19 cellular contexts compared by ENCODE assay signal in genomic region chr7:81008901-81009300, GRCh38.
DNase-seq lines count a peak whose midpoint lies in the region; TF ChIP-seq lines count a peak whose summit lies in the region.
"Had no signal": no experiment of that assay in that cellular context is flagged by ENCODE, and none has a peak within 500 bp of the region (broad histone marks: within the 10 kb centered on the region; RNA-seq: fewer than 3 reads in every experiment).

No MANE protein-coding gene starts in this region.

- no peak overlapping the region for H3K4me3 Mint-ChIP-seq in MCF 10A (ENCODE audit: unreplicated experiment)
- no peak overlapping the region for H3K4me3 Mint-ChIP-seq in nephron progenitor cell
- H3K4me3 Mint-ChIP-seq in activated CD4-positive, alpha-beta memory T cell treated with anti-CD3 and anti-CD28 coated beads for 36 hours = no peak overlapping the region
- H3K4me3 Mint-ChIP-seq: CD4-positive, alpha-beta T cell; GM23338; HFFc6 had no signal

- no peaks in the 10 kb centered on the region for H3K27me3 ChIP-seq in breast epithelium
- H3K27me3 ChIP-seq in adrenal gland = no peaks in the 10 kb centered on the region

- H3K4me3 ChIP-seq in breast epithelium = no peak overlapping the region
- H3K4me3 ChIP-seq in adrenal gland = no peak overlapping the region
- H3K4me3 ChIP-seq: A549, GM23338 had no signal

- H3K9me3 Mint-ChIP-seq in MCF 10A (ENCODE audit: unreplicated experiment) (peaks cover 6% of the 10 kb centered on the region), nephron progenitor cell (peaks cover 32% of the 10 kb centered on the region)
- peaks cover 18% of the 10 kb centered on the region for H3K9me3 Mint-ChIP-seq in activated CD4-positive, alpha-beta memory T cell treated with anti-CD3 and anti-CD28 coated beads for 36 hours
- H3K9me3 Mint-ChIP-seq: HFFc6 had no signal

- H3K27ac ChIP-seq in breast epithelium = no peak overlapping the region
- peak overlapping the region; percentile 51 for H3K27ac ChIP-seq in epithelial cell of prostate
- H3K27ac ChIP-seq in adrenal gland = no peak overlapping the region
- H3K27ac ChIP-seq: 22Rv1, A549, C4-2B, HL-60 had no signal

- H3K27me3 Mint-ChIP-seq in MCF 10A (ENCODE audit: insufficient read depth, unreplicated experiment) = no peaks in the 10 kb centered on the region
- no peaks in the 10 kb centered on the region for H3K27me3 Mint-ChIP-seq in nephron progenitor cell (ENCODE audit: low read depth, poor library complexity)
- H3K27me3 Mint-ChIP-seq in activated CD4-positive, alpha-beta memory T cell treated with anti-CD3 and anti-CD28 coated beads for 36 hours = no peaks in the 10 kb centered on the region
- H3K27me3 Mint-ChIP-seq: CD4-positive, alpha-beta T cell had no signal

- POLR2A ChIA-PET in MCF 10A (lab: Yijun Ruan, JAX) = interaction anchor here (1.0 to 1.6 kb wide), 3 partner anchors 69 to 90 kb away, joined by 3 to 7 read pairs (median 3); partner anchors contain the start of gene SEMA3C
- POLR2A ChIA-PET in activated CD4-positive, alpha-beta memory T cell treated with anti-CD3 and anti-CD28 coated beads for 36 hours (lab: Charles Lee) = no interaction called here

- WGBS in adrenal gland, 4 donors = 81 to 86% (median 83%) methylated on average over 4 of the region's 4 CpGs

- no peak for TF ChIP-seq CTCF in MCF 10A (IDR thresholded peaks at IDR 0.05; ENCODE audit: unreplicated experiment)
- TF ChIP-seq CTCF in breast epithelium (IDR thresholded peaks at IDR 0.05) = no peak
- TF ChIP-seq CTCF in nephron progenitor cell (IDR thresholded peaks at IDR 0.05) = no peak
- no peak for TF ChIP-seq CTCF in adrenal gland (IDR thresholded peaks at IDR 0.05)

- DNase-seq in MCF 10A (ENCODE audit: unreplicated experiment) (peak; percentile 13), breast epithelium (ENCODE audit: low spot score in 2 of 2) (no peak), epithelial cell of prostate (ENCODE audit: low read depth, low spot score) (peak; percentile 14), nephron progenitor cell (no peak), NCI-H524 treated with DMSO at 0.1 percent for 48 hours (lab: John Stamatoyannopoulos, UW) (no peak), adrenal gland (no peak)
- no peak for DNase-seq in activated CD4-positive, alpha-beta memory T cell treated with anti-CD3 and anti-CD28 coated beads for 36 hours
- DNase-seq: AML-193; CD4-positive, alpha-beta T cell; DMS153; DMS79; GDM1; HCEC 1CT; HFFc6 had no signal

- CTCF ChIA-PET in MCF 10A (lab: Yijun Ruan, JAX) = no interaction called here
- CTCF ChIA-PET in activated CD4-positive, alpha-beta memory T cell treated with anti-CD3 and anti-CD28 coated beads for 36 hours (lab: Charles Lee) = no interaction called here

- H3K36me3 Mint-ChIP-seq in MCF 10A (ENCODE audit: insufficient read depth, unreplicated experiment) = no peaks in the 10 kb centered on the region
- H3K36me3 Mint-ChIP-seq in nephron progenitor cell (ENCODE audit: low read depth) = peaks cover 19% of the 10 kb centered on the region
- H3K36me3 Mint-ChIP-seq in activated CD4-positive, alpha-beta memory T cell treated with anti-CD3 and anti-CD28 coated beads for 36 hours = no peaks in the 10 kb centered on the region

- intact Hi-C loops in MCF 10A (cut with micrococcal nuclease) = no loop called here
- intact Hi-C loops in breast epithelium (cut with DNase I; ENCODE audit: low total_unique reads) = no loop called here
- intact Hi-C loops in activated CD4-positive, alpha-beta memory T cell treated with anti-CD3 and anti-CD28 coated beads for 36 hours (cut with micrococcal nuclease) = no loop called here
- intact Hi-C loops in adrenal gland (cut with DNase I) = no loop called here

- no peaks in the 10 kb centered on the region for H3K9me3 ChIP-seq in breast epithelium
- H3K9me3 ChIP-seq in adrenal gland (replicated peaks in 1 of 3) = peaks cover 0 to 5% (median 0%) of the 10 kb centered on the region in 3 donors

- H3K4me1 ChIP-seq in breast epithelium (no peaks in the 10 kb centered on the region), adrenal gland (replicated peaks in 1 of 2) (no peaks in the 10 kb centered on the region)

- TF ChIP-seq POLR2A in breast epithelium (IDR thresholded peaks at IDR 0.05) (no peak), adrenal gland (IDR thresholded peaks at IDR 0.05) (no peak)

- no peaks in the 10 kb centered on the region for H3K36me3 ChIP-seq in breast epithelium
- H3K36me3 ChIP-seq in adrenal gland (replicated peaks in 1 of 2) = no peaks in the 10 kb centered on the region

- peaks cover 13% of the 10 kb centered on the region for H3K4me1 Mint-ChIP-seq in MCF 10A (ENCODE audit: insufficient read depth, unreplicated experiment)
- peaks cover 14% of the 10 kb centered on the region for H3K4me1 Mint-ChIP-seq in nephron progenitor cell
- no peaks in the 10 kb centered on the region for H3K4me1 Mint-ChIP-seq in activated CD4-positive, alpha-beta memory T cell treated with anti-CD3 and anti-CD28 coated beads for 36 hours (ENCODE audit: low read depth)

- BruUV-seq in MCF 10A (replicated peaks; lab: Mats Ljungman, UMichigan) = no TSS peak

- peak overlapping the region; percentile 6 for H3K27ac Mint-ChIP-seq in MCF 10A (ENCODE audit: low read depth, unreplicated experiment)
- H3K27ac Mint-ChIP-seq in nephron progenitor cell = peak overlapping the region; percentile 43
- no peak overlapping the region for H3K27ac Mint-ChIP-seq in activated CD4-positive, alpha-beta memory T cell treated with anti-CD3 and anti-CD28 coated beads for 36 hours
- H3K27ac Mint-ChIP-seq: CD4-positive, alpha-beta T cell; GM23338; HFFc6 had no signal

Comparison
In these comparisons a context has a peak if more than half of its experiments do, and no peak if none do; other contexts are left out.
1. DNase-seq: peak in MCF 10A (single experiment) and epithelial cell of prostate (single experiment); none in breast epithelium (0 of 2), nephron progenitor cell (single experiment), activated CD4-positive, alpha-beta memory T cell treated with anti-CD3 and anti-CD28 coated beads for 36 hours (single experiment), NCI-H524 treated with DMSO at 0.1 percent for 48 hours (single experiment) and adrenal gland (0 of 7).